Comparison of ENCODE assay signal across 8 cellular contexts in genomic region chr12:93183940-93184663, GRCh38.
DNase-seq lines count a peak whose midpoint lies in the region; ATAC-seq and TF ChIP-seq lines count a peak whose summit lies in the region.

No MANE protein-coding gene starts in this region.

- H3K27me3 ChIP-seq in breast epithelium (no peaks in the 10 kb centered on the region), tibial artery (no peaks in the 10 kb centered on the region)

- H3K4me1 Mint-ChIP-seq in MCF 10A (ENCODE audit: insufficient read depth, unreplicated experiment) = peaks cover 9% of the 10 kb centered on the region
- H3K4me1 Mint-ChIP-seq in activated T-helper 1 cell treated with anti-CD3 and anti-CD28 coated beads, Interleukin-12 subunit alpha, Interleukin-12 subunit beta, Interleukin-2, Interleukin-4 antibody, amounts not matched to agents 30 ng/mL and 10 ng/mL and 1 ng/mL, durations not matched to agents 14 hours and 24 hours and 36 hours (ENCODE audit: low read depth) = peaks cover 18% of the 10 kb centered on the region

- intact Hi-C loops in breast epithelium (cut with DNase I; ENCODE audit: low total_unique reads) = no loop called here
- intact Hi-C loops in MCF 10A (cut with micrococcal nuclease) = no loop called here
- intact Hi-C loops in activated T-helper 1 cell treated with anti-CD3 and anti-CD28 coated beads, Interleukin-12 subunit alpha, Interleukin-12 subunit beta, Interleukin-2, Interleukin-4 antibody, amounts not matched to agents 30 ng/mL and 10 ng/mL and 1 ng/mL, durations not matched to agents 14 hours and 24 hours and 36 hours (cut with micrococcal nuclease) = no loop called here
- intact Hi-C loops in tibial artery (cut with DNase I; ENCODE audit: low total_unique reads) = no loop called here

- no peak for TF ChIP-seq POLR2A in breast epithelium (IDR thresholded peaks at IDR 0.05)

- H3K9me3 ChIP-seq in breast epithelium (no peaks in the 10 kb centered on the region), tibial artery (no peaks in the 10 kb centered on the region)

- no peaks in the 10 kb centered on the region for H3K36me3 ChIP-seq in breast epithelium
- H3K36me3 ChIP-seq in tibial artery = no peaks in the 10 kb centered on the region

- ATAC-seq in HG03108 (IDR thresholded peaks at IDR 0.05; ENCODE audit: unreplicated experiment) (peak; percentile 78), left lobe of liver (peak; percentile 54)

- H3K27me3 Mint-ChIP-seq in MCF 10A (ENCODE audit: insufficient read depth, unreplicated experiment) = no peaks in the 10 kb centered on the region
- no peaks in the 10 kb centered on the region for H3K27me3 Mint-ChIP-seq in activated T-helper 1 cell treated with anti-CD3 and anti-CD28 coated beads, Interleukin-12 subunit alpha, Interleukin-12 subunit beta, Interleukin-2, Interleukin-4 antibody, amounts not matched to agents 30 ng/mL and 10 ng/mL and 1 ng/mL, durations not matched to agents 14 hours and 24 hours and 36 hours (ENCODE audit: insufficient read depth)

- BruUV-seq in MCF 10A (replicated peaks; lab: Mats Ljungman, UMichigan) = no TSS peak

- peak overlapping the region; percentile 50 to 76 for H3K27ac ChIP-seq in breast epithelium
- H3K27ac ChIP-seq in tibial artery = peak overlapping the region; percentile 76 to 80

- no peak overlapping the region for H3K27ac Mint-ChIP-seq in MCF 10A (ENCODE audit: low read depth, unreplicated experiment)
- peak overlapping the region; percentile 37 for H3K27ac Mint-ChIP-seq in activated T-helper 1 cell treated with anti-CD3 and anti-CD28 coated beads, Interleukin-12 subunit alpha, Interleukin-12 subunit beta, Interleukin-2, Interleukin-4 antibody, amounts not matched to agents 30 ng/mL and 10 ng/mL and 1 ng/mL, durations not matched to agents 14 hours and 24 hours and 36 hours

- POLR2A ChIA-PET in MCF 10A (lab: Yijun Ruan, JAX) = no interaction called here

- H3K4me1 ChIP-seq in breast epithelium (no peaks in the 10 kb centered on the region), tibial artery (peaks cover 4 to 32% (median 17%) of the 10 kb centered on the region in 4 donors)

- CTCF ChIA-PET in MCF 10A (lab: Yijun Ruan, JAX) = no interaction called here

- TF ChIP-seq CTCF in breast epithelium (IDR thresholded peaks at IDR 0.05) (no peak), MCF 10A (IDR thresholded peaks at IDR 0.05; ENCODE audit: unreplicated experiment) (no peak), tibial artery (IDR thresholded peaks at IDR 0.05) (no peak)

- DNase-seq in breast epithelium (ENCODE audit: low spot score in 2 of 2) (no peak), MCF 10A (ENCODE audit: unreplicated experiment) (no peak), left lobe of liver (ENCODE audit: low spot score) (no peak), tibial artery (peak; percentile 65 to 86), COLO829 (ENCODE audit: low spot score) (no peak)
- DNase-seq in activated T-helper 1 cell treated with anti-CD3 and anti-CD28 coated beads, Interleukin-12 subunit alpha, Interleukin-12 subunit beta, Interleukin-2, Interleukin-4 antibody, amounts not matched to agents 30 ng/mL and 10 ng/mL and 1 ng/mL, durations not matched to agents 14 hours and 24 hours and 36 hours (ENCODE audit: low spot score) = no peak
- no peak for DNase-seq in activated CD4-positive, CD25-positive, alpha-beta regulatory T cell (lab: John Stamatoyannopoulos, UW)

- no peak overlapping the region for H3K4me3 ChIP-seq in breast epithelium
- no peak overlapping the region for H3K4me3 ChIP-seq in tibial artery

- no peaks in the 10 kb centered on the region for H3K36me3 Mint-ChIP-seq in MCF 10A (ENCODE audit: insufficient read depth, unreplicated experiment)
- peaks cover 3% of the 10 kb centered on the region for H3K36me3 Mint-ChIP-seq in activated T-helper 1 cell treated with anti-CD3 and anti-CD28 coated beads, Interleukin-12 subunit alpha, Interleukin-12 subunit beta, Interleukin-2, Interleukin-4 antibody, amounts not matched to agents 30 ng/mL and 10 ng/mL and 1 ng/mL, durations not matched to agents 14 hours and 24 hours and 36 hours (ENCODE audit: low read depth)

- H3K9me3 Mint-ChIP-seq in MCF 10A (ENCODE audit: unreplicated experiment) = no peaks in the 10 kb centered on the region
- peaks cover 9% of the 10 kb centered on the region for H3K9me3 Mint-ChIP-seq in activated T-helper 1 cell treated with anti-CD3 and anti-CD28 coated beads, Interleukin-12 subunit alpha, Interleukin-12 subunit beta, Interleukin-2, Interleukin-4 antibody, amounts not matched to agents 30 ng/mL and 10 ng/mL and 1 ng/mL, durations not matched to agents 14 hours and 24 hours and 36 hours

- H3K4me3 Mint-ChIP-seq in MCF 10A (ENCODE audit: unreplicated experiment) = no peak overlapping the region
- H3K4me3 Mint-ChIP-seq in activated T-helper 1 cell treated with anti-CD3 and anti-CD28 coated beads, Interleukin-12 subunit alpha, Interleukin-12 subunit beta, Interleukin-2, Interleukin-4 antibody, amounts not matched to agents 30 ng/mL and 10 ng/mL and 1 ng/mL, durations not matched to agents 14 hours and 24 hours and 36 hours = no peak overlapping the region

Comparison
In these comparisons a context has a peak if more than half of its experiments do, and no peak if none do; other contexts are left out.
1. DNase-seq: peak in tibial artery (2 of 2); none in breast epithelium (0 of 2), MCF 10A (single experiment), activated T-helper 1 cell treated with anti-CD3 and anti-CD28 coated beads, Interleukin-12 subunit alpha, Interleukin-12 subunit beta, Interleukin-2, Interleukin-4 antibody, amounts not matched to agents 30 ng/mL and 10 ng/mL and 1 ng/mL, durations not matched to agents 14 hours and 24 hours and 36 hours (single experiment), left lobe of liver (single experiment), activated CD4-positive, CD25-positive, alpha-beta regulatory T cell (0 of 4) and COLO829 (single experiment).